ENCODE assay signal across 1 cellular context in genomic region chr16:84603115-84603816, GRCh38.
TF ChIP-seq lines count a peak whose summit lies in the region.

No MANE protein-coding gene starts in this region.

TF ChIP-seq in HCT116, 20 proteins besides CTCF, POLR2A, EP300 and RAD21 (continued from another document):
- TF ChIP-seq, protein P1, sequence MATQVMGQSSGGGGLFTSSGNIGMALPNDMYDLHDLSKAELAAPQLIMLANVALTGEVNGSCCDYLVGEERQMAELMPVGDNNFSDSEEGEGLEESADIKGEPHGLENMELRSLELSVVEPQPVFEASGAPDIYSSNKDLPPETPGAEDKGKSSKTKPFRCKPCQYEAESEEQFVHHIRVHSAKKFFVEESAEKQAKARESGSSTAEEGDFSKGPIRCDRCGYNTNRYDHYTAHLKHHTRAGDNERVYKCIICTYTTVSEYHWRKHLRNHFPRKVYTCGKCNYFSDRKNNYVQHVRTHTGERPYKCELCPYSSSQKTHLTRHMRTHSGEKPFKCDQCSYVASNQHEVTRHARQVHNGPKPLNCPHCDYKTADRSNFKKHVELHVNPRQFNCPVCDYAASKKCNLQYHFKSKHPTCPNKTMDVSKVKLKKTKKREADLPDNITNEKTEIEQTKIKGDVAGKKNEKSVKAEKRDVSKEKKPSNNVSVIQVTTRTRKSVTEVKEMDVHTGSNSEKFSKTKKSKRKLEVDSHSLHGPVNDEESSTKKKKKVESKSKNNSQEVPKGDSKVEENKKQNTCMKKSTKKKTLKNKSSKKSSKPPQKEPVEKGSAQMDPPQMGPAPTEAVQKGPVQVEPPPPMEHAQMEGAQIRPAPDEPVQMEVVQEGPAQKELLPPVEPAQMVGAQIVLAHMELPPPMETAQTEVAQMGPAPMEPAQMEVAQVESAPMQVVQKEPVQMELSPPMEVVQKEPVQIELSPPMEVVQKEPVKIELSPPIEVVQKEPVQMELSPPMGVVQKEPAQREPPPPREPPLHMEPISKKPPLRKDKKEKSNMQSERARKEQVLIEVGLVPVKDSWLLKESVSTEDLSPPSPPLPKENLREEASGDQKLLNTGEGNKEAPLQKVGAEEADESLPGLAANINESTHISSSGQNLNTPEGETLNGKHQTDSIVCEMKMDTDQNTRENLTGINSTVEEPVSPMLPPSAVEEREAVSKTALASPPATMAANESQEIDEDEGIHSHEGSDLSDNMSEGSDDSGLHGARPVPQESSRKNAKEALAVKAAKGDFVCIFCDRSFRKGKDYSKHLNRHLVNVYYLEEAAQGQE (IDR thresholded peaks at IDR 0.05; ENCODE audit: low read depth): no peak
- TF ChIP-seq EZH2 (IDR thresholded peaks at IDR 0.05): no peak
- TF ChIP-seq MAX (IDR thresholded peaks at IDR 0.05): no peak
- TF ChIP-seq SIN3A (IDR thresholded peaks at IDR 0.05; ENCODE audit: low read depth): no peak; the same call in 1 of the 2 replicates
- TF ChIP-seq JUND (IDR thresholded peaks at IDR 0.05): peak; percentile 51
- no peak for TF ChIP-seq ZNF274 (IDR thresholded peaks at IDR 0.05; ENCODE audit: low read depth, low read length)
- TF ChIP-seq, protein P2, sequence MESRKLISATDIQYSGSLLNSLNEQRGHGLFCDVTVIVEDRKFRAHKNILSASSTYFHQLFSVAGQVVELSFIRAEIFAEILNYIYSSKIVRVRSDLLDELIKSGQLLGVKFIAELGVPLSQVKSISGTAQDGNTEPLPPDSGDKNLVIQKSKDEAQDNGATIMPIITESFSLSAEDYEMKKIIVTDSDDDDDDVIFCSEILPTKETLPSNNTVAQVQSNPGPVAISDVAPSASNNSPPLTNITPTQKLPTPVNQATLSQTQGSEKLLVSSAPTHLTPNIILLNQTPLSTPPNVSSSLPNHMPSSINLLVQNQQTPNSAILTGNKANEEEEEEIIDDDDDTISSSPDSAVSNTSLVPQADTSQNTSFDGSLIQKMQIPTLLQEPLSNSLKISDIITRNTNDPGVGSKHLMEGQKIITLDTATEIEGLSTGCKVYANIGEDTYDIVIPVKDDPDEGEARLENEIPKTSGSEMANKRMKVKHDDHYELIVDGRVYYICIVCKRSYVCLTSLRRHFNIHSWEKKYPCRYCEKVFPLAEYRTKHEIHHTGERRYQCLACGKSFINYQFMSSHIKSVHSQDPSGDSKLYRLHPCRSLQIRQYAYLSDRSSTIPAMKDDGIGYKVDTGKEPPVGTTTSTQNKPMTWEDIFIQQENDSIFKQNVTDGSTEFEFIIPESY (IDR thresholded peaks at IDR 0.05; ENCODE audit: extremely low read depth, insufficient replicate concordance, low read length): no peak
- no peak for TF ChIP-seq SRF (IDR thresholded peaks at IDR 0.05; ENCODE audit: low read depth)
- TF ChIP-seq, protein P3, sequence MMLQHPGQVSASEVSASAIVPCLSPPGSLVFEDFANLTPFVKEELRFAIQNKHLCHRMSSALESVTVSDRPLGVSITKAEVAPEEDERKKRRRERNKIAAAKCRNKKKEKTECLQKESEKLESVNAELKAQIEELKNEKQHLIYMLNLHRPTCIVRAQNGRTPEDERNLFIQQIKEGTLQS (IDR thresholded peaks at IDR 0.05): no peak
- no peak for TF ChIP-seq EZH2phosphoT487 (IDR thresholded peaks at IDR 0.05; ENCODE audit: borderline replicate concordance)
- TF ChIP-seq YY1 (IDR thresholded peaks at IDR 0.05; ENCODE audit: extremely low read depth, insufficient replicate concordance, low read depth, low read length): no peak
TF ChIP-seq in HCT116: peak in this region for 5.
